In genomic region chr2:10659898-10660568, GRCh38 we compare ENCODE assay signal across 8 cellular contexts. TPM values are rescaled to one million over a fixed set of nuclear protein-coding genes. Genes with fewer than 3 reads are reported as not detected.
DNase-seq lines count a peak whose midpoint lies in the region; ATAC-seq and TF ChIP-seq lines count a peak whose summit lies in the region.

No MANE protein-coding gene starts in this region.

- H3K9me3 ChIP-seq in NT2/D1 (ENCODE audit: insufficient read depth, low read length) = no peaks in the 10 kb centered on the region

- H3K4me3 ChIP-seq in NT2/D1 (ENCODE audit: insufficient read length, low read depth) = no peak overlapping the region

- no peak overlapping the region for H3K27ac Mint-ChIP-seq in stimulated activated memory B cell treated with anti-CD40 and anti-IgM and Interleukin-4, amounts not matched to agents 10 μg/mL and 1 μg/mL and 100 μg/mL, for 72 hours

- TF ChIP-seq CTCF in GM12872 (IDR thresholded peaks at IDR 0.05; ENCODE audit: insufficient read depth, low read depth, low read length) = peak; percentile 69

- H3K36me3 ChIP-seq in NT2/D1 (ENCODE audit: insufficient read depth, insufficient read length, low read length) = peaks cover 59% of the 10 kb centered on the region

- H3K4me1 ChIP-seq in NT2/D1 (ENCODE audit: insufficient read depth, insufficient read length) = no peaks in the 10 kb centered on the region

- H3K27me3 ChIP-seq in NT2/D1 (ENCODE audit: insufficient read depth, insufficient read length) = no peaks in the 10 kb centered on the region

- no peaks in the 10 kb centered on the region for H3K9me3 Mint-ChIP-seq in stimulated activated memory B cell treated with anti-CD40 and anti-IgM and Interleukin-4, amounts not matched to agents 10 μg/mL and 1 μg/mL and 100 μg/mL, for 72 hours

- H3K4me3 Mint-ChIP-seq in stimulated activated memory B cell treated with anti-CD40 and anti-IgM and Interleukin-4, amounts not matched to agents 10 μg/mL and 1 μg/mL and 100 μg/mL, for 72 hours = no peak overlapping the region

- H3K4me1 Mint-ChIP-seq in stimulated activated memory B cell treated with anti-CD40 and anti-IgM and Interleukin-4, amounts not matched to agents 10 μg/mL and 1 μg/mL and 100 μg/mL, for 72 hours = peaks cover 7% of the 10 kb centered on the region

- H3K9ac ChIP-seq in NT2/D1 (ENCODE audit: insufficient read length, low read depth) = no peak overlapping the region

- no peak for ATAC-seq in HG03460 (IDR thresholded peaks at IDR 0.05; ENCODE audit: unreplicated experiment)
- ATAC-seq in stimulated activated memory B cell treated with anti-CD40 and anti-IgM and Interleukin-4, amounts not matched to agents 10 μg/mL and 1 μg/mL and 100 μg/mL, for 72 hours = no peak

- no peaks in the 10 kb centered on the region for H3K27me3 Mint-ChIP-seq in stimulated activated memory B cell treated with anti-CD40 and anti-IgM and Interleukin-4, amounts not matched to agents 10 μg/mL and 1 μg/mL and 100 μg/mL, for 72 hours

- DNase-seq in 8988T (peak; percentile 32), NT2/D1 (ENCODE audit: low read depth, low spot score) (peak; percentile 23), glomerular visceral epithelial cell (ENCODE audit: extremely low spot score) (peak; percentile 82), pulmonary artery endothelial cell (ENCODE audit: low read depth, low spot score) (peak; percentile 53)
- DNase-seq in activated effector memory CD4-positive, alpha-beta T cell treated with anti-CD3 and anti-CD28 coated beads, Interleukin-2, amount 50 U/mL, for 16 hours = peak; percentile 79

- peaks cover 34% of the 10 kb centered on the region for H3K36me3 Mint-ChIP-seq in stimulated activated memory B cell treated with anti-CD40 and anti-IgM and Interleukin-4, amounts not matched to agents 10 μg/mL and 1 μg/mL and 100 μg/mL, for 72 hours

RNA-seq across cellular contexts. Expression of gene NOL10, which starts 29.7 kb away (rescaled TPM):
- total RNA-seq in pulmonary artery endothelial cell = 37.1 and 38.9 TPM in 2 replicates

Comparison
In these comparisons a context has a peak if more than half of its experiments do, and no peak if none do; other contexts are left out.
1. DNase-seq: peak in every context shown above with its lines; median percentile 82 in glomerular visceral epithelial cell; 79 in activated effector memory CD4-positive, alpha-beta T cell treated with anti-CD3 and anti-CD28 coated beads, Interleukin-2, amount 50 U/mL, for 16 hours; 53 in pulmonary artery endothelial cell; 32 in 8988T; 23 in NT2/D1.